In genomic region chr7:45881759-45882464, GRCh38 we compare ENCODE assay signal across 14 cellular contexts. TPM values are rescaled to one million over a fixed set of nuclear protein-coding genes. Genes with fewer than 3 reads are reported as not detected.
DNase-seq lines count a peak whose midpoint lies in the region; ATAC-seq and TF ChIP-seq lines count a peak whose summit lies in the region.
"Had no signal": no experiment of that assay in that cellular context is flagged by ENCODE, and none has a peak within 500 bp of the region (broad histone marks: within the 10 kb centered on the region; RNA-seq: fewer than 3 reads in every experiment).

No MANE protein-coding gene starts in this region.

- ATAC-seq in CD4-positive, alpha-beta T cell (ENCODE audit: poor library complexity) = no peak
- no peak for ATAC-seq in HG03159 (IDR thresholded peaks at IDR 0.05; ENCODE audit: unreplicated experiment)
- ATAC-seq: activated naive CD4-positive, alpha-beta T cell treated with anti-CD3 and anti-CD28 coated beads, Interleukin-2, amount 50 U/mL, for 72 hours; stimulated activated effector memory CD8-positive, alpha-beta T cell treated with anti-CD3 and anti-CD28 coated beads, Interleukin-12 subunit alpha, Interleukin-12 subunit beta, amount 100 ng/mL, for 72 hours had no signal

- no peaks in the 10 kb centered on the region for H3K36me3 Mint-ChIP-seq in CD4-positive, alpha-beta T cell (ENCODE audit: low read depth)
- H3K36me3 Mint-ChIP-seq: stimulated activated effector memory CD8-positive, alpha-beta T cell treated with anti-CD3 and anti-CD28 coated beads, Interleukin-12 subunit alpha, Interleukin-12 subunit beta, amount 100 ng/mL, for 72 hours had no signal

- H3K36me3 ChIP-seq in brain microvascular endothelial cell (replicated peaks) (no peaks in the 10 kb centered on the region), uterus (no peaks in the 10 kb centered on the region)

- no peak overlapping the region for H3K27ac Mint-ChIP-seq in CD4-positive, alpha-beta T cell
- H3K27ac Mint-ChIP-seq: activated naive CD4-positive, alpha-beta T cell treated with anti-CD3 and anti-CD28 coated beads, Interleukin-2, amount 50 U/mL, for 72 hours; stimulated activated effector memory CD8-positive, alpha-beta T cell treated with anti-CD3 and anti-CD28 coated beads, Interleukin-12 subunit alpha, Interleukin-12 subunit beta, amount 100 ng/mL, for 72 hours had no signal

- no peaks in the 10 kb centered on the region for H3K27me3 ChIP-seq in brain microvascular endothelial cell (replicated peaks)
- H3K27me3 ChIP-seq in CD4-positive, alpha-beta T cell (ENCODE audit: control insufficient read depth, insufficient read depth, low read length) = peaks cover 11% of the 10 kb centered on the region
- H3K27me3 ChIP-seq in uterus = no peaks in the 10 kb centered on the region

- H3K4me3 Mint-ChIP-seq in CD4-positive, alpha-beta T cell = no peak overlapping the region
- H3K4me3 Mint-ChIP-seq: stimulated activated effector memory CD8-positive, alpha-beta T cell treated with anti-CD3 and anti-CD28 coated beads, Interleukin-12 subunit alpha, Interleukin-12 subunit beta, amount 100 ng/mL, for 72 hours had no signal

- H3K9me3 ChIP-seq in CD4-positive, alpha-beta T cell (ENCODE audit: control insufficient read depth, low read length) = peaks cover 12% of the 10 kb centered on the region
- H3K9me3 ChIP-seq in uterus = peaks cover 0 to 6% of the 10 kb centered on the region in 2 donors

- in situ Hi-C loops in brain microvascular endothelial cell (cut with HindIII; ENCODE audit: low pct_ligation_motif_present, low sequenced_read_pairs) = no loop called here

- H3K4me1 ChIP-seq in uterus = no peaks in the 10 kb centered on the region
- H3K4me1 ChIP-seq: parathyroid adenoma had no signal

- H3K4me3 ChIP-seq in brain microvascular endothelial cell (ENCODE audit: low read depth, low read length) (no peak overlapping the region), foreskin fibroblast (ENCODE audit: low read depth in 1 of 2, low read length in 2 of 2) (no peak overlapping the region), uterus (no peak overlapping the region)

- TF ChIP-seq POLR2A in uterus (IDR thresholded peaks at IDR 0.05) = no peak

- H3K27ac ChIP-seq in brain microvascular endothelial cell (peak overlapping the region; percentile 33), uterus (no peak overlapping the region)
- no peak overlapping the region for H3K27ac ChIP-seq in CD4-positive, alpha-beta T cell (ENCODE audit: low read depth, low read length)
- H3K27ac ChIP-seq: parathyroid adenoma had no signal

- no peak for TF ChIP-seq CTCF in brain microvascular endothelial cell (IDR thresholded peaks at IDR 0.05; ENCODE audit: low read depth, low read length, missing control alignments)
- no peak for TF ChIP-seq CTCF in foreskin fibroblast (IDR thresholded peaks at IDR 0.05; ENCODE audit: low read depth, low read length)
- no peak for TF ChIP-seq CTCF in CD4-positive, alpha-beta T cell (IDR thresholded peaks at IDR 0.05)
- TF ChIP-seq CTCF in uterus (IDR thresholded peaks at IDR 0.05) = no peak

- DNase-seq in AG08395 (ENCODE audit: low spot score) (peak; percentile 89), HT1080 (ENCODE audit: low read depth) (peak; percentile 52), brain microvascular endothelial cell (peak; percentile 70), foreskin fibroblast (peak; percentile 89 to 90), NCI-H69 (lab: John Stamatoyannopoulos, UW) (no peak), uterus (no peak)
- no peak for DNase-seq in CD4-positive, alpha-beta T cell
- DNase-seq: hypothalamus; Kasumi-1; stimulated activated CD4-positive, alpha-beta T cell treated with anti-CD3 and anti-CD28 coated beads, Interleukin-2, amount 100 ng/mL, for 24 hours had no signal

- peaks cover 35% of the 10 kb centered on the region for H3K27me3 Mint-ChIP-seq in CD4-positive, alpha-beta T cell

- intact Hi-C loops in CD4-positive, alpha-beta T cell (cut with DNase I, micrococcal nuclease) = no loop called here
- intact Hi-C loops in uterus (cut with DNase I; ENCODE audit: low total_unique reads) = no loop called here

- CTCF ChIA-PET in CD4-positive, alpha-beta T cell (lab: Charles Lee) = no interaction called here

- peaks cover 4% of the 10 kb centered on the region for H3K9me3 Mint-ChIP-seq in CD4-positive, alpha-beta T cell

- no peaks in the 10 kb centered on the region for H3K4me1 Mint-ChIP-seq in CD4-positive, alpha-beta T cell (ENCODE audit: low read depth)
- H3K4me1 Mint-ChIP-seq: stimulated activated effector memory CD8-positive, alpha-beta T cell treated with anti-CD3 and anti-CD28 coated beads, Interleukin-12 subunit alpha, Interleukin-12 subunit beta, amount 100 ng/mL, for 72 hours had no signal

- POLR2A ChIA-PET in CD4-positive, alpha-beta T cell (lab: Charles Lee) = no interaction called here

RNA-seq across cellular contexts. Expression of gene IGFBP1, which starts 6.4 kb away (rescaled TPM):
- 0.48 TPM in 1 of 2 replicates, not detected in the other for total RNA-seq in HT1080 (2014; rRNA removed; shearing (Covaris generic))
- polyA plus RNA-seq in HT1080 (2015; cell fraction: cytosol; rRNA removed) = 0.08 TPM in 1 of 2 replicates, not detected in the other
- 0.20 and 0.74 TPM in 2 replicates for polyA plus RNA-seq in HT1080 (2015; cell fraction: nucleus; rRNA removed)
- total RNA-seq in CD4-positive, alpha-beta T cell = not detected
- total RNA-seq in uterus = 1 to 10 TPM in 1 of 4 donors, not detected in 3; 1.9 TPM
- total RNA-seq: activated naive CD4-positive, alpha-beta T cell treated with anti-CD3 and anti-CD28 coated beads, Interleukin-2, amount 50 U/mL, for 72 hours had no signal

RNA-seq across cellular contexts. Expression of gene CCDC201, which starts 9.0 kb away (rescaled TPM):
- not detected in 2 replicates for total RNA-seq in HT1080 (2014; rRNA removed; shearing (Covaris generic))
- 0.01 and 0.03 TPM in 2 replicates for polyA plus RNA-seq in HT1080 (2015; cell fraction: cytosol; rRNA removed)
- not detected in 2 replicates for polyA plus RNA-seq in HT1080 (2015; cell fraction: nucleus; rRNA removed)
- not detected for total RNA-seq in CD4-positive, alpha-beta T cell
- total RNA-seq in uterus = under 1 TPM in 1 of 4 donors, not detected in 3; 0.21 TPM
- total RNA-seq: activated naive CD4-positive, alpha-beta T cell treated with anti-CD3 and anti-CD28 coated beads, Interleukin-2, amount 50 U/mL, for 72 hours had no signal

RNA-seq across cellular contexts. Expression of gene IGFBP3, which starts 39.2 kb away (rescaled TPM):
- total RNA-seq in HT1080 (2014; rRNA removed; shearing (Covaris generic)) = not detected in 2 replicates
- 3.7 and 4.2 TPM in 2 replicates for polyA plus RNA-seq in HT1080 (2015; cell fraction: cytosol; rRNA removed)
- 5.1 and 5.7 TPM in 2 replicates for polyA plus RNA-seq in HT1080 (2015; cell fraction: nucleus; rRNA removed)
- 1 to 10 TPM; 8.0 to 10.0 TPM for total RNA-seq in CD4-positive, alpha-beta T cell
- total RNA-seq in uterus = 100 to 1,000 TPM; 202 to 345 (median 319) TPM

Comparison
In these comparisons a context has a peak if more than half of its experiments do, and no peak if none do; other contexts are left out.
1. DNase-seq: peak in AG08395 (single experiment), HT1080 (single experiment), brain microvascular endothelial cell (single experiment) and foreskin fibroblast (2 of 2); none in NCI-H69 (single experiment), CD4-positive, alpha-beta T cell (0 of 10) and uterus (0 of 2).
2. RNA of gene IGFBP3, which starts 39.2 kb away (total RNA-seq): 202 to 345 TPM in uterus; 8.0 to 10.0 TPM in CD4-positive, alpha-beta T cell and not detected in HT1080; every median in the first group is over 10 times any median in the second.